23 cellular contexts compared by ENCODE assay signal in the genomic region with DNA sequence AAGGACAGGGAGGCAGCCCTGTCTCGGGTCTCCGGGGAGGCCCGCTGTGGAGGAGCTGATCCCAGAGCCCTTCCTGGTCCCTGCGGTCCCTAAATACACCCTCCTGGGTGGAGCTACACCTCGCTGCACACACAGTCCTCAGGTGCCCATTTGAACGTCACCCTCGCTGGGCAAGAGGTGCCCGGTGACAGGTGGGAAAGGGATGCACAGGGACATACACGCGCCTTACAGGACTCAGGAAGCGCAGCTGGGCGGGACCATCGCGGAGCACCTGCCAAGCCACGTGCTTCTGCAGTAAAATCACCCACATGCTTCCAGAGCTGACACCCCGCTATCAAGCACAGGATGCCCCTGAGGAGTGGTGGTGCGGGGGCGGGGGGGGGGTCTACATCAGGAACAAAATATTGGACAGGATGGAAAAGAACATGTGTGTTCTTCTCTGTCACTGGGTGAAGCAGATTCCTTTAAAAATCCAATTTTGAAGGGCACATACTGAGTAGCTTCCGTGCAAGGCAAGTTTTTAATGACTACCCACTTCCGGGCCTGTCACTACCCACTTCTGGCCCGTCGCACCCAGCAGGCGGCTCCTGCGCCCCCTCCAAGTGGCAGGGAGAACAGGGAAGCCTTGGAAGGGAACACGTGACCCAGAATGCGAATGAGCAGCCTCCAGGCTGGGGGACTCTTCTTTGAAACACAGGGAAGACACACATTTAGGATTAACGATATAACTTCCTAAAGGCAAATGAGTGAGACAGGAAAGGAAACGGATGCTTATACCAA.
A peak's percentile ranks its signal among the peaks of the same experiment; 100 is the strongest.
DNase-seq lines count a peak whose midpoint lies in the region; ATAC-seq and TF ChIP-seq lines count a peak whose summit lies in the region.
"Had no signal": no experiment of that assay in that cellular context is flagged by ENCODE, and none has a peak within 500 bp of the region (broad histone marks: within the 10 kb centered on the region; RNA-seq: fewer than 3 reads in every experiment).

No MANE protein-coding gene starts in this region.

- TF ChIP-seq POLR2A in esophagus muscularis mucosa (IDR thresholded peaks at IDR 0.05; ENCODE audit: low read depth) = no peak

- H2AK5ac ChIP-seq in trophoblast cell (ENCODE audit: low read length) = peak overlapping the region; percentile 32

- H4K91ac ChIP-seq in trophoblast cell (ENCODE audit: low read depth, low read length) = no peak overlapping the region

- H4K8ac ChIP-seq in trophoblast cell (ENCODE audit: low read depth, low read length) = no peak overlapping the region

- H3K4ac ChIP-seq in trophoblast cell (ENCODE audit: low read depth, low read length) = no peak overlapping the region

- no peak for ATAC-seq in GM18520 (IDR thresholded peaks at IDR 0.05; ENCODE audit: unreplicated experiment)
- ATAC-seq: left lung, mucosa of descending colon had no signal

- H4K12ac ChIP-seq in trophoblast cell (ENCODE audit: low read depth, low read length) = no peak overlapping the region

- H3K9ac ChIP-seq in trophoblast cell (ENCODE audit: low read length) = no peak overlapping the region

- no peak overlapping the region for H3K4me3 ChIP-seq in ascending aorta
- no peak overlapping the region for H3K4me3 ChIP-seq in esophagus muscularis mucosa
- H3K4me3 ChIP-seq in trophoblast cell (ENCODE audit: low read depth, low read length) = no peak overlapping the region
- H3K4me3 ChIP-seq: dorsolateral prefrontal cortex, HAP-1, left lung, mucosa of descending colon had no signal

- H2AFZ ChIP-seq in trophoblast cell (ENCODE audit: insufficient read depth, low read length, poor library complexity) = no peak overlapping the region

- H3K27ac ChIP-seq in ascending aorta (peak overlapping the region; percentile 63 to 72), esophagus muscularis mucosa (replicated peaks in 1 of 4) (peak overlapping the region; percentile 47 to 95 (median 76)), trophoblast cell (ENCODE audit: low read depth, low read length) (no peak overlapping the region)
- H3K27ac ChIP-seq: dorsolateral prefrontal cortex, WERI-Rb-1 had no signal

- no peak for TF ChIP-seq EP300 in esophagus muscularis mucosa (IDR thresholded peaks at IDR 0.05)

- peaks cover 8% of the 10 kb centered on the region for H3K27me3 Mint-ChIP-seq in type B pancreatic cell

- no peak overlapping the region for H3K18ac ChIP-seq in trophoblast cell (ENCODE audit: low read length)

- peaks cover 5% of the 10 kb centered on the region for H3K36me3 Mint-ChIP-seq in type B pancreatic cell
- H3K36me3 Mint-ChIP-seq: activated naive CD8-positive, alpha-beta T cell treated with anti-CD3 and anti-CD28 coated beads for 36 hours; CD4-positive, CD25-positive, alpha-beta regulatory T cell had no signal

- 89% methylated on average over 21 of the region's 28 CpGs for WGBS in esophagus muscularis mucosa
- no CpG with 5 or more reads among the region's 28 CpGs for WGBS in trophoblast cell (ENCODE audit: extremely low coverage, insufficient coverage, insufficient read length)

- H2BK120ac ChIP-seq in trophoblast cell (ENCODE audit: insufficient read depth, low read length, poor library complexity) = no peak overlapping the region

- H2BK12ac ChIP-seq in trophoblast cell (ENCODE audit: low read length) = no peak overlapping the region

- peaks cover 13 to 25% of the 10 kb centered on the region in 2 donors for H3K4me1 ChIP-seq in ascending aorta
- peaks cover 50 to 100% (median 86%) of the 10 kb centered on the region in 4 donors for H3K4me1 ChIP-seq in esophagus muscularis mucosa
- peaks cover 7 to 16% of the 10 kb centered on the region in 2 experiments for H3K4me1 ChIP-seq in trophoblast cell (ENCODE audit: control insufficient read depth in 1 of 2, insufficient read depth in 2 of 2, low read length in 2 of 2)
- H3K4me1 ChIP-seq: HAP-1 had no signal

- H3K79me1 ChIP-seq in trophoblast cell (ENCODE audit: low read length) = no peaks in the 10 kb centered on the region

- intact Hi-C loops in ascending aorta (cut with DNase I) (no loop called here), esophagus muscularis mucosa (cut with DNase I) (no loop called here)

- H3K23ac ChIP-seq in trophoblast cell (ENCODE audit: low read length) = no peak overlapping the region

- H3K27me3 ChIP-seq in ascending aorta (no peaks in the 10 kb centered on the region), esophagus muscularis mucosa (no peaks in the 10 kb centered on the region), trophoblast cell (ENCODE audit: insufficient read depth, low read length) (no peaks in the 10 kb centered on the region)
- H3K27me3 ChIP-seq: left lung had no signal

- H3K9me3 ChIP-seq in ascending aorta (no peaks in the 10 kb centered on the region), esophagus muscularis mucosa (no peaks in the 10 kb centered on the region), trophoblast cell (ENCODE audit: insufficient read depth, low read depth, low read length) (no peaks in the 10 kb centered on the region)
- H3K9me3 ChIP-seq: HAP-1, left lung, mucosa of descending colon had no signal

- TF ChIP-seq CTCF in ascending aorta (IDR thresholded peaks at IDR 0.05) (no peak), esophagus muscularis mucosa (IDR thresholded peaks at IDR 0.05) (no peak), type B pancreatic cell (conservative IDR thresholded peaks at IDR 0.05) (no peak)

- H3K4me2 ChIP-seq in trophoblast cell (ENCODE audit: low read length) = no peak overlapping the region

- H3K27ac Mint-ChIP-seq in type B pancreatic cell = no peak overlapping the region
- H3K27ac Mint-ChIP-seq: activated naive CD8-positive, alpha-beta T cell treated with anti-CD3 and anti-CD28 coated beads for 36 hours; CD4-positive, CD25-positive, alpha-beta regulatory T cell had no signal

- no peak overlapping the region for H3K14ac ChIP-seq in trophoblast cell (ENCODE audit: low read length)

- peaks cover 22% of the 10 kb centered on the region for H3K4me1 Mint-ChIP-seq in type B pancreatic cell (ENCODE audit: unreplicated experiment)
- H3K4me1 Mint-ChIP-seq: activated naive CD8-positive, alpha-beta T cell treated with anti-CD3 and anti-CD28 coated beads for 36 hours; CD4-positive, CD25-positive, alpha-beta regulatory T cell had no signal

- H3K4me3 Mint-ChIP-seq in type B pancreatic cell = no peak overlapping the region
- H3K4me3 Mint-ChIP-seq: activated naive CD8-positive, alpha-beta T cell treated with anti-CD3 and anti-CD28 coated beads for 36 hours; CD4-positive, CD25-positive, alpha-beta regulatory T cell had no signal

- no peak for DNase-seq in ascending aorta (ENCODE audit: low spot score in 2 of 2)
- peak; percentile 90 for DNase-seq in esophagus muscularis mucosa (ENCODE audit: extremely low spot score)
- no peak for DNase-seq in trophoblast cell
- peak; percentile 37 for DNase-seq in type B pancreatic cell (ENCODE audit: extremely low spot score, unreplicated experiment)
- DNase-seq in stimulated activated CD4-positive, alpha-beta T cell treated with anti-CD3 and anti-CD28 coated beads, Interleukin-1b, Interleukin-23, amount 100 ng/mL, for 48 hours = no peak
- DNase-seq in NOMO-1 treated with DMSO at 0.1 percent for 48 hours (lab: John Stamatoyannopoulos, UW; ENCODE audit: unreplicated experiment) = no peak
- DNase-seq: activated CD4-positive, alpha-beta T cell treated with anti-CD3 and anti-CD28 coated beads, Interleukin-2, amount 50 U/mL, for 4 hours; activated CD8-positive, alpha-beta memory T cell treated with anti-CD3 and anti-CD28 coated beads, Interleukin-2, amount 50 U/mL, for 4 hours; activated naive CD8-positive, alpha-beta T cell treated with anti-CD3 and anti-CD28 coated beads for 36 hours; CD4-positive, CD25-positive, alpha-beta regulatory T cell; central memory CD4-positive, alpha-beta T cell; dorsolateral prefrontal cortex; hypothalamus; left lung; mucosa of descending colon; NCI-H2029 treated with DMSO at 0.1 percent for 48 hours; NCI-H345; NCI-H774; substantia nigra; T-helper 9 cell; WERI-Rb-1 had no signal

- no peaks in the 10 kb centered on the region for H3K79me2 ChIP-seq in trophoblast cell (ENCODE audit: control insufficient read depth, insufficient read depth, low read length, poor library complexity)

- H3K36me3 ChIP-seq in ascending aorta (no peaks in the 10 kb centered on the region), esophagus muscularis mucosa (peaks cover 0 to 6% (median 0%) of the 10 kb centered on the region in 4 donors), trophoblast cell (ENCODE audit: control insufficient read depth in 1 of 2, insufficient read depth in 2 of 2, low read length in 2 of 2) (peaks cover 4 to 6% of the 10 kb centered on the region in 2 experiments)
- H3K36me3 ChIP-seq: HAP-1, left lung, WERI-Rb-1 had no signal

- H2BK5ac ChIP-seq in trophoblast cell (ENCODE audit: low read depth, low read length, poor library complexity) = no peak overlapping the region

- no peaks in the 10 kb centered on the region for H3K9me3 Mint-ChIP-seq in type B pancreatic cell
- H3K9me3 Mint-ChIP-seq: activated naive CD8-positive, alpha-beta T cell treated with anti-CD3 and anti-CD28 coated beads for 36 hours had no signal

Comparison
In these comparisons a context has a peak if more than half of its experiments do, and no peak if none do; other contexts are left out.
1. DNase-seq: peak in esophagus muscularis mucosa (single experiment) and type B pancreatic cell (single experiment); none in ascending aorta (0 of 2), trophoblast cell (0 of 2), stimulated activated CD4-positive, alpha-beta T cell treated with anti-CD3 and anti-CD28 coated beads, Interleukin-1b, Interleukin-23, amount 100 ng/mL, for 48 hours (single experiment) and NOMO-1 treated with DMSO at 0.1 percent for 48 hours (single experiment).